Comparison of ENCODE assay signal across 16 cellular contexts in genomic region chr3:32004111-32004790, GRCh38. TPM values are rescaled to one million over a fixed set of nuclear protein-coding genes. Genes with fewer than 3 reads are reported as not detected.
DNase-seq lines count a peak whose midpoint lies in the region; ATAC-seq and TF ChIP-seq lines count a peak whose summit lies in the region.
"Had no signal": no experiment of that assay in that cellular context is flagged by ENCODE, and none has a peak within 500 bp of the region (broad histone marks: within the 10 kb centered on the region; RNA-seq: fewer than 3 reads in every experiment).

No MANE protein-coding gene starts in this region.

- no peak overlapping the region for H3K4me3 ChIP-seq in LNCaP clone FGC (ENCODE audit: low read depth, low read length)
- no peak overlapping the region for H3K4me3 ChIP-seq in brain microvascular endothelial cell (ENCODE audit: low read depth, low read length)
- H3K4me3 ChIP-seq in mucosa of descending colon: no peak overlapping the region
- H3K4me3 ChIP-seq: esophagus squamous epithelium, pancreas had no signal

- CTCF ChIA-PET in RWPE1 (lab: Yijun Ruan, JAX): interaction anchor here (0.6 kb wide), 1 partner anchor 65 kb away, joined by 7 read pairs; no protein-coding TSS in a partner anchor

- in situ Hi-C loops in brain microvascular endothelial cell (cut with HindIII; ENCODE audit: low pct_ligation_motif_present, low sequenced_read_pairs): no loop called here

- ATAC-seq in mucosa of descending colon: peak; percentile 30
- no peak for ATAC-seq in natural killer cell

- peaks cover 21 to 26% of the 10 kb centered on the region in 2 donors for H3K27me3 Mint-ChIP-seq in natural killer cell (ENCODE audit: low read depth in 2 of 2)

- no peaks in the 10 kb centered on the region for H3K9me3 ChIP-seq in mucosa of descending colon
- H3K9me3 ChIP-seq: esophagus squamous epithelium, pancreas had no signal

- H3K36me3 Mint-ChIP-seq in natural killer cell: no peaks in the 10 kb centered on the region
- H3K36me3 Mint-ChIP-seq: activated naive CD8-positive, alpha-beta T cell treated with anti-CD3 and anti-CD28 coated beads for 36 hours had no signal

- intact Hi-C loops in mucosa of descending colon (cut with DNase I, micrococcal nuclease): no loop called here
- intact Hi-C loops in natural killer cell (cut with micrococcal nuclease): no loop called here

- TF ChIP-seq CTCF in LNCaP clone FGC (IDR thresholded peaks at IDR 0.05; ENCODE audit: control insufficient read depth, extremely low read depth, insufficient read depth) (0 out of 2 replicates have a peak, but pooled peaks have one; percentile 12), brain microvascular endothelial cell (IDR thresholded peaks at IDR 0.05; ENCODE audit: low read depth, low read length, missing control alignments) (peak; percentile 39), mucosa of descending colon (IDR thresholded peaks at IDR 0.05) (no peak), natural killer cell (IDR thresholded peaks at IDR 0.05) (no peak), RWPE1 (conservative IDR thresholded peaks at IDR 0.05; ENCODE audit: low read depth) (no peak)

- no peaks in the 10 kb centered on the region for H3K9me3 Mint-ChIP-seq in natural killer cell
- H3K9me3 Mint-ChIP-seq: activated naive CD8-positive, alpha-beta T cell treated with anti-CD3 and anti-CD28 coated beads for 36 hours; central memory CD8-positive, alpha-beta T cell had no signal

- H3K4me3 Mint-ChIP-seq in natural killer cell: no peak overlapping the region
- H3K4me3 Mint-ChIP-seq: activated naive CD8-positive, alpha-beta T cell treated with anti-CD3 and anti-CD28 coated beads for 36 hours; central memory CD8-positive, alpha-beta T cell had no signal

- H3K27ac ChIP-seq in brain microvascular endothelial cell: no peak overlapping the region
- H3K27ac ChIP-seq in RWPE1: no peak overlapping the region
- H3K27ac ChIP-seq: esophagus squamous epithelium, pancreas had no signal

- POLR2A ChIA-PET in RWPE1 (lab: Yijun Ruan, JAX; ENCODE audit: low non-redundant PET): no interaction called here

- H3K36me3 ChIP-seq in brain microvascular endothelial cell (replicated peaks) (no peaks in the 10 kb centered on the region), mucosa of descending colon (ENCODE audit: low read depth) (no peaks in the 10 kb centered on the region)
- H3K36me3 ChIP-seq: esophagus squamous epithelium, pancreas had no signal

- no peaks in the 10 kb centered on the region for H3K4me1 ChIP-seq in mucosa of descending colon (ENCODE audit: low read depth)
- H3K4me1 ChIP-seq: pancreas had no signal

- no peaks in the 10 kb centered on the region for H3K27me3 ChIP-seq in brain microvascular endothelial cell (replicated peaks)
- H3K27me3 ChIP-seq: esophagus squamous epithelium, pancreas had no signal

- no peak overlapping the region for H3K27ac Mint-ChIP-seq in natural killer cell
- H3K27ac Mint-ChIP-seq: activated naive CD8-positive, alpha-beta T cell treated with anti-CD3 and anti-CD28 coated beads for 36 hours had no signal

- DNase-seq in D341Med (ENCODE audit: low spot score) (peak; percentile 48), LNCaP clone FGC (ENCODE audit: low read depth) (no peak), brain microvascular endothelial cell (no peak), mucosa of descending colon (no peak), NCI-H1694 treated with DMSO at 0.1 percent for 48 hours (lab: John Stamatoyannopoulos, UW) (no peak), natural killer cell (no peak), RWPE1 (ENCODE audit: low spot score) (no peak)
- no peak for DNase-seq in activated CD8-positive, alpha-beta memory T cell treated with anti-CD3 and anti-CD28 coated beads for 24 hours
- DNase-seq: activated naive CD8-positive, alpha-beta T cell treated with anti-CD3 and anti-CD28 coated beads for 36 hours; DMS79; esophagus squamous epithelium; NCI-H1105; NK-92 treated with Interleukin-12 subunit alpha and Interleukin-12 subunit beta, amount 100 ng/mL, for 24 hours; pancreas; stimulated activated CD8-positive, alpha-beta memory T cell treated with anti-CD3 and anti-CD28 coated beads, Interleukin-4, amount 100 ng/mL, for 48 hours had no signal

- no peaks in the 10 kb centered on the region for H3K4me1 Mint-ChIP-seq in natural killer cell
- H3K4me1 Mint-ChIP-seq: central memory CD8-positive, alpha-beta T cell had no signal

RNA-seq across cellular contexts. Expression of gene ZNF860, which starts 22.7 kb away (rescaled TPM):
- 1 to 10 TPM in 1 of 3 donors, under 1 TPM in 2; 0.63 to 1.0 (median 0.70) TPM for total RNA-seq in mucosa of descending colon
- under 1 TPM in 1 of 3 donors, not detected in 2; 0.10 TPM for total RNA-seq in natural killer cell

RNA-seq across cellular contexts. Expression of gene OSBPL10, which starts 23.2 kb away (rescaled TPM):
- 10 to 100 TPM; 15.7 to 23.9 (median 16.6) TPM for total RNA-seq in mucosa of descending colon
- total RNA-seq in natural killer cell: 1 to 10 TPM in 2 of 3 donors, under 1 TPM in 1; 1.00 to 3.6 (median 1.6) TPM

Comparison
In these comparisons a context has a peak if more than half of its experiments do, and no peak if none do; other contexts are left out.
1. CTCF ChIP-seq: peak in LNCaP clone FGC (single experiment) and brain microvascular endothelial cell (single experiment); none in mucosa of descending colon (single experiment), natural killer cell (single experiment) and RWPE1 (single experiment).